In genomic region chr5:137289856-137290255, GRCh38 we compare ENCODE assay signal across 22 cellular contexts.
A peak's percentile ranks its signal among the peaks of the same experiment; 100 is the strongest.
DNase-seq lines count a peak whose midpoint lies in the region; ATAC-seq and TF ChIP-seq lines count a peak whose summit lies in the region.
"Had no signal": no experiment of that assay in that cellular context is flagged by ENCODE, and none has a peak within 500 bp of the region (broad histone marks: within the 10 kb centered on the region; RNA-seq: fewer than 3 reads in every experiment).

No MANE protein-coding gene starts in this region.

- CTCF ChIA-PET in CD4-positive, alpha-beta T cell (lab: Charles Lee), result no interaction called here

- no peaks in the 10 kb centered on the region for H3K9me3 ChIP-seq in CD4-positive, alpha-beta T cell (ENCODE audit: control insufficient read depth, low read length)
- H3K9me3 ChIP-seq: A549; BLaER1 treated with 17β-estradiol and CSF1 and Interleukin-3, amounts not matched to agents 10 nM and 100 nM had no signal

- H3K27ac Mint-ChIP-seq in stimulated activated naive B cell treated with anti-CD40 and anti-IgM and Interleukin-4, amounts not matched to agents 10 μg/mL and 1 μg/mL and 100 μg/mL, for 72 hours, result peak overlapping the region; percentile 6
- no peak overlapping the region for H3K27ac Mint-ChIP-seq in CD4-positive, alpha-beta T cell
- H3K27ac Mint-ChIP-seq: B cell; CD4-positive, alpha-beta memory T cell; CD8-positive, alpha-beta memory T cell had no signal

- H3K4me1 Mint-ChIP-seq in stimulated activated naive B cell treated with anti-CD40 and anti-IgM and Interleukin-4, amounts not matched to agents 10 μg/mL and 1 μg/mL and 100 μg/mL, for 72 hours, result no peaks in the 10 kb centered on the region
- H3K4me1 Mint-ChIP-seq in CD4-positive, alpha-beta T cell (ENCODE audit: low read depth), result no peaks in the 10 kb centered on the region
- H3K4me1 Mint-ChIP-seq: B cell; CD4-positive, alpha-beta memory T cell; CD8-positive, alpha-beta memory T cell had no signal

- no peaks in the 10 kb centered on the region for H3K27me3 ChIP-seq in CD4-positive, alpha-beta T cell (ENCODE audit: control insufficient read depth, insufficient read depth, low read length)
- H3K27me3 ChIP-seq: BLaER1 treated with 17β-estradiol and CSF1 and Interleukin-3, amounts not matched to agents 10 nM and 100 nM had no signal

- H3K4me3 Mint-ChIP-seq in stimulated activated naive B cell treated with anti-CD40 and anti-IgM and Interleukin-4, amounts not matched to agents 10 μg/mL and 1 μg/mL and 100 μg/mL, for 72 hours, result no peak overlapping the region
- H3K4me3 Mint-ChIP-seq in CD4-positive, alpha-beta T cell, result no peak overlapping the region
- H3K4me3 Mint-ChIP-seq: B cell; CD4-positive, alpha-beta memory T cell; CD8-positive, alpha-beta memory T cell had no signal

- intact Hi-C loops in CD4-positive, alpha-beta T cell (cut with DNase I, micrococcal nuclease), result no loop called here

- peaks cover 4% of the 10 kb centered on the region in 2 donors for H3K9me3 Mint-ChIP-seq in stimulated activated naive B cell treated with anti-CD40 and anti-IgM and Interleukin-4, amounts not matched to agents 10 μg/mL and 1 μg/mL and 100 μg/mL, for 72 hours
- no peaks in the 10 kb centered on the region for H3K9me3 Mint-ChIP-seq in CD4-positive, alpha-beta T cell
- H3K9me3 Mint-ChIP-seq: CD4-positive, alpha-beta memory T cell; CD8-positive, alpha-beta memory T cell had no signal

- no peak for ATAC-seq in stimulated activated naive B cell treated with anti-CD40 and anti-IgM and Interleukin-4, amounts not matched to agents 10 μg/mL and 1 μg/mL and 100 μg/mL, for 72 hours (replicated peaks)
- no peak for ATAC-seq in CD4-positive, alpha-beta T cell (ENCODE audit: poor library complexity)
- no peak for ATAC-seq in HG02884 (IDR thresholded peaks at IDR 0.05; ENCODE audit: unreplicated experiment)
- ATAC-seq: A549, GM12878 had no signal

- peak overlapping the region; percentile 87; the same call in 1 of the 2 replicates for H3K27ac ChIP-seq in VCaP
- H3K27ac ChIP-seq in CD4-positive, alpha-beta T cell (ENCODE audit: low read depth, low read length), result no peak overlapping the region
- H3K27ac ChIP-seq: 22Rv1; A549; BLaER1 treated with 17β-estradiol and CSF1 and Interleukin-3, amounts not matched to agents 10 nM and 100 nM; C4-2B had no signal

- POLR2A ChIA-PET in CD4-positive, alpha-beta T cell (lab: Charles Lee), result no interaction called here

- no peaks in the 10 kb centered on the region for H3K36me3 Mint-ChIP-seq in stimulated activated naive B cell treated with anti-CD40 and anti-IgM and Interleukin-4, amounts not matched to agents 10 μg/mL and 1 μg/mL and 100 μg/mL, for 72 hours
- no peaks in the 10 kb centered on the region for H3K36me3 Mint-ChIP-seq in CD4-positive, alpha-beta T cell (ENCODE audit: low read depth)
- H3K36me3 Mint-ChIP-seq: CD4-positive, alpha-beta memory T cell; CD8-positive, alpha-beta memory T cell had no signal

- no peak for TF ChIP-seq CTCF in VCaP (conservative IDR thresholded peaks at IDR 0.05)
- TF ChIP-seq CTCF in fibroblast of pulmonary artery (IDR thresholded peaks at IDR 0.05; ENCODE audit: low read length, missing control alignments), result no peak
- TF ChIP-seq CTCF in CD4-positive, alpha-beta T cell (IDR thresholded peaks at IDR 0.05), result no peak

- peaks cover 5 to 13% of the 10 kb centered on the region in 2 donors for H3K27me3 Mint-ChIP-seq in stimulated activated naive B cell treated with anti-CD40 and anti-IgM and Interleukin-4, amounts not matched to agents 10 μg/mL and 1 μg/mL and 100 μg/mL, for 72 hours
- peaks cover 14% of the 10 kb centered on the region for H3K27me3 Mint-ChIP-seq in CD4-positive, alpha-beta T cell

- H3K4me3 ChIP-seq in fibroblast of pulmonary artery (replicated peaks; ENCODE audit: low read depth, low read length), result no peak overlapping the region
- H3K4me3 ChIP-seq: A549; BLaER1 treated with 17β-estradiol and CSF1 and Interleukin-3, amounts not matched to agents 10 nM and 100 nM; GM12878 had no signal

- peak; percentile 60 for DNase-seq in fibroblast of pulmonary artery (ENCODE audit: low read depth)
- DNase-seq in stimulated activated naive B cell treated with anti-CD40 and anti-IgM and Interleukin-4, amounts not matched to agents 10 μg/mL and 1 μg/mL and 100 μg/mL, for 72 hours, result no peak
- DNase-seq in CD4-positive, alpha-beta T cell, result no peak
- DNase-seq: AML-193; CD4-positive, alpha-beta memory T cell; CD8-positive, alpha-beta memory T cell; COR-L47; DMS 273 treated with DMSO at 0.1 percent for 48 hours; DMS153; DMS53; DMS79; DND-41; EL; GDM1 had no signal
